In the genomic region with DNA sequence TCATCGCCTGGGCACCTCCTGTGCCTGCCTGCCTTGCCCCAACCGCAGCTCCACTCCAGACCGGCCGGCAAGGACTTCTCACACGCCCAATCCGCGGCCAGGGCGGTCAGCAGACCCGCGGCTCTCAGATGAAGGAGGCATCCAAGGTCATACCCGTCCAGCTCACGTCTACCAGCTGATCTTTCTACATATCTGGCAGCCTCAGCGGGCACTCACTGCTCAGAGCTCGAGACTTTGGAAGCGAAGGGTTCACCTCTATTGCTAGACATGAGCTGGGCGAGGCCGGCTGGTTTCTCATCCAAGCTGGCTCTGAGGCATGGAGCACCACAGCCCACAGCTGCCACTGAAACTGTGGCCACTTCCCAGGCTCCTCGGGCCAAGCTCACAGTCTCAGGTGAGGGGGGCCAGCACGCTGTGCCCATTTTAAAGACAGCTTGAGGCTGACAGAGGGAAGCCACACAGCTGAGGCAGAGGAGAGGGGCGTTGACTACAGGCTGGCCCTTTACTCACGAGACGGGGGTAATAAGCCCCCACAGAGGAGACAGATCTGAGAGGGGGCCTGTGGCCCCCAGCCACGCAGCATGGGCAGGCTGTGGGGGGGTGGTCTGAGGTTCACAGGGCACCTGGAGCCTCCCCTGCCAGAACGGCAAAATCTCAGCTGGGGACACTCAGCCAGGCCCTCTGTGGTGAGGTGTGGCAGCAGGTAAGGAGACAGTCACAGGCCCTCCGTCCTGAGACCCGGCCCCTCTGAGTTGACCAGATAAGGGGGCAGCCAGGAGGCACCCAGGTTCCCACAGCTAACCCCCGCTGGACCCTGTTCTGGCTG, we compare ENCODE assay signal across 1 cellular context.
TF ChIP-seq lines count a peak whose summit lies in the region.

No MANE protein-coding gene starts in this region.

TF ChIP-seq in GM23338, 12 proteins besides CTCF, POLR2A, EP300 and RAD21 (continued from another document):
- TF ChIP-seq, protein P1, sequence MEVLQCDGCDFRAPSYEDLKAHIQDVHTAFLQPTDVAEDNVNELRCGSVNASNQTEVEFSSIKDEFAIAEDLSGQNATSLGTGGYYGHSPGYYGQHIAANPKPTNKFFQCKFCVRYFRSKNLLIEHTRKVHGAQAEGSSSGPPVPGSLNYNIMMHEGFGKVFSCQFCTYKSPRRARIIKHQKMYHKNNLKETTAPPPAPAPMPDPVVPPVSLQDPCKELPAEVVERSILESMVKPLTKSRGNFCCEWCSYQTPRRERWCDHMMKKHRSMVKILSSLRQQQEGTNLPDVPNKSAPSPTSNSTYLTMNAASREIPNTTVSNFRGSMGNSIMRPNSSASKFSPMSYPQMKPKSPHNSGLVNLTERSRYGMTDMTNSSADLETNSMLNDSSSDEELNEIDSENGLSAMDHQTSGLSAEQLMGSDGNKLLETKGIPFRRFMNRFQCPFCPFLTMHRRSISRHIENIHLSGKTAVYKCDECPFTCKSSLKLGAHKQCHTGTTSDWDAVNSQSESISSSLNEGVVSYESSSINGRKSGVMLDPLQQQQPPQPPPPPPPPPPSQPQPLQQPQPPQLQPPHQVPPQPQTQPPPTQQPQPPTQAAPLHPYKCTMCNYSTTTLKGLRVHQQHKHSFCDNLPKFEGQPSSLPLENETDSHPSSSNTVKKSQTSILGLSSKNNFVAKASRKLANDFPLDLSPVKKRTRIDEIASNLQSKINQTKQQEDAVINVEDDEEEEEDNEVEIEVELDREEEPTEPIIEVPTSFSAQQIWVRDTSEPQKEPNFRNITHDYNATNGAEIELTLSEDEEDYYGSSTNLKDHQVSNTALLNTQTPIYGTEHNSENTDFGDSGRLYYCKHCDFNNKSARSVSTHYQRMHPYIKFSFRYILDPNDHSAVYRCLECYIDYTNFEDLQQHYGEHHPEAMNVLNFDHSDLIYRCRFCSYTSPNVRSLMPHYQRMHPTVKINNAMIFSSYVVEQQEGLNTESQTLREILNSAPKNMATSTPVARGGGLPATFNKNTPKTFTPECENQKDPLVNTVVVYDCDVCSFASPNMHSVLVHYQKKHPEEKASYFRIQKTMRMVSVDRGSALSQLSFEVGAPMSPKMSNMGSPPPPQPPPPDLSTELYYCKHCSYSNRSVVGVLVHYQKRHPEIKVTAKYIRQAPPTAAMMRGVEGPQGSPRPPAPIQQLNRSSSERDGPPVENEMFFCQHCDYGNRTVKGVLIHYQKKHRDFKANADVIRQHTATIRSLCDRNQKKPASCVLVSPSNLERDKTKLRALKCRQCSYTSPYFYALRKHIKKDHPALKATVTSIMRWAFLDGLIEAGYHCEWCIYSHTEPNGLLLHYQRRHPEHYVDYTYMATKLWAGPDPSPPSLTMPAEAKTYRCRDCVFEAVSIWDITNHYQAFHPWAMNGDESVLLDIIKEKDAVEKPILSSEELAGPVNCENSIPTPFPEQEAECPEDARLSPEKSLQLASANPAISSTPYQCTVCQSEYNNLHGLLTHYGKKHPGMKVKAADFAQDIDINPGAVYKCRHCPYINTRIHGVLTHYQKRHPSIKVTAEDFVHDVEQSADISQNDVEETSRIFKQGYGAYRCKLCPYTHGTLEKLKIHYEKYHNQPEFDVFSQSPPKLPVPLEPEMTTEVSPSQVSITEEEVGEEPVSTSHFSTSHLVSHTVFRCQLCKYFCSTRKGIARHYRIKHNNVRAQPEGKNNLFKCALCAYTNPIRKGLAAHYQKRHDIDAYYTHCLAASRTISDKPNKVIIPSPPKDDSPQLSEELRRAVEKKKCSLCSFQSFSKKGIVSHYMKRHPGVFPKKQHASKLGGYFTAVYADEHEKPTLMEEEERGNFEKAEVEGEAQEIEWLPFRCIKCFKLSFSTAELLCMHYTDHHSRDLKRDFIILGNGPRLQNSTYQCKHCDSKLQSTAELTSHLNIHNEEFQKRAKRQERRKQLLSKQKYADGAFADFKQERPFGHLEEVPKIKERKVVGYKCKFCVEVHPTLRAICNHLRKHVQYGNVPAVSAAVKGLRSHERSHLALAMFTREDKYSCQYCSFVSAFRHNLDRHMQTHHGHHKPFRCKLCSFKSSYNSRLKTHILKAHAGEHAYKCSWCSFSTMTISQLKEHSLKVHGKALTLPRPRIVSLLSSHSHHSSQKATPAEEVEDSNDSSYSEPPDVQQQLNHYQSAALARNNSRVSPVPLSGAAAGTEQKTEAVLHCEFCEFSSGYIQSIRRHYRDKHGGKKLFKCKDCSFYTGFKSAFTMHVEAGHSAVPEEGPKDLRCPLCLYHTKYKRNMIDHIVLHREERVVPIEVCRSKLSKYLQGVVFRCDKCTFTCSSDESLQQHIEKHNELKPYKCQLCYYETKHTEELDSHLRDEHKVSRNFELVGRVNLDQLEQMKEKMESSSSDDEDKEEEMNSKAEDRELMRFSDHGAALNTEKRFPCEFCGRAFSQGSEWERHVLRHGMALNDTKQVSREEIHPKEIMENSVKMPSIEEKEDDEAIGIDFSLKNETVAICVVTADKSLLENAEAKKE (CRISPR knock-in tag; IDR thresholded peaks at IDR 0.05): no peak
- no peak for TF ChIP-seq EZH2phosphoT487 (IDR thresholded peaks at IDR 0.05; ENCODE audit: unreplicated experiment)
- no peak for TF ChIP-seq CREB1 (CRISPR knock-in tag; IDR thresholded peaks at IDR 0.05; ENCODE audit: low read depth)
- no peak for TF ChIP-seq JUNB (IDR thresholded peaks at IDR 0.05; ENCODE audit: unreplicated experiment)
- no peak for TF ChIP-seq EZH2 (IDR thresholded peaks at IDR 0.05; ENCODE audit: low read depth, unreplicated experiment)
- TF ChIP-seq NANOG (IDR thresholded peaks at IDR 0.05; ENCODE audit: borderline replicate concordance): no peak
- TF ChIP-seq ZNF331 (CRISPR knock-in tag; IDR thresholded peaks at IDR 0.05; ENCODE audit: low read depth): no peak
- TF ChIP-seq STAT1 (IDR thresholded peaks at IDR 0.05; ENCODE audit: unreplicated experiment): no peak
- TF ChIP-seq, protein P2, sequence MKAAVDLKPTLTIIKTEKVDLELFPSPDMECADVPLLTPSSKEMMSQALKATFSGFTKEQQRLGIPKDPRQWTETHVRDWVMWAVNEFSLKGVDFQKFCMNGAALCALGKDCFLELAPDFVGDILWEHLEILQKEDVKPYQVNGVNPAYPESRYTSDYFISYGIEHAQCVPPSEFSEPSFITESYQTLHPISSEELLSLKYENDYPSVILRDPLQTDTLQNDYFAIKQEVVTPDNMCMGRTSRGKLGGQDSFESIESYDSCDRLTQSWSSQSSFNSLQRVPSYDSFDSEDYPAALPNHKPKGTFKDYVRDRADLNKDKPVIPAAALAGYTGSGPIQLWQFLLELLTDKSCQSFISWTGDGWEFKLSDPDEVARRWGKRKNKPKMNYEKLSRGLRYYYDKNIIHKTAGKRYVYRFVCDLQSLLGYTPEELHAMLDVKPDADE (IDR thresholded peaks at IDR 0.05): no peak
- no peak for TF ChIP-seq POLR2AphosphoS5 (IDR thresholded peaks at IDR 0.05; ENCODE audit: low read depth)
- no peak for TF ChIP-seq ZNF114 (CRISPR knock-in tag; IDR thresholded peaks at IDR 0.05)
